1 cellular context compared by ENCODE assay signal in genomic region chr5:52582313-52582712, GRCh38.
TF ChIP-seq lines count a peak whose summit lies in the region.

No MANE protein-coding gene starts in this region.

TF ChIP-seq in SK-N-SH, 30 proteins besides CTCF, POLR2A, EP300 and RAD21 (continued from another document):
- TF ChIP-seq, protein P1, sequence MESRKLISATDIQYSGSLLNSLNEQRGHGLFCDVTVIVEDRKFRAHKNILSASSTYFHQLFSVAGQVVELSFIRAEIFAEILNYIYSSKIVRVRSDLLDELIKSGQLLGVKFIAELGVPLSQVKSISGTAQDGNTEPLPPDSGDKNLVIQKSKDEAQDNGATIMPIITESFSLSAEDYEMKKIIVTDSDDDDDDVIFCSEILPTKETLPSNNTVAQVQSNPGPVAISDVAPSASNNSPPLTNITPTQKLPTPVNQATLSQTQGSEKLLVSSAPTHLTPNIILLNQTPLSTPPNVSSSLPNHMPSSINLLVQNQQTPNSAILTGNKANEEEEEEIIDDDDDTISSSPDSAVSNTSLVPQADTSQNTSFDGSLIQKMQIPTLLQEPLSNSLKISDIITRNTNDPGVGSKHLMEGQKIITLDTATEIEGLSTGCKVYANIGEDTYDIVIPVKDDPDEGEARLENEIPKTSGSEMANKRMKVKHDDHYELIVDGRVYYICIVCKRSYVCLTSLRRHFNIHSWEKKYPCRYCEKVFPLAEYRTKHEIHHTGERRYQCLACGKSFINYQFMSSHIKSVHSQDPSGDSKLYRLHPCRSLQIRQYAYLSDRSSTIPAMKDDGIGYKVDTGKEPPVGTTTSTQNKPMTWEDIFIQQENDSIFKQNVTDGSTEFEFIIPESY (IDR thresholded peaks at IDR 0.05; ENCODE audit: borderline replicate concordance, low read depth), result no peak
- TF ChIP-seq TEAD4 (IDR thresholded peaks at IDR 0.05; ENCODE audit: borderline replicate concordance, insufficient read depth) (no peak), PBX3 (IDR thresholded peaks at IDR 0.05) (no peak), MXI1 (IDR thresholded peaks at IDR 0.05; ENCODE audit: low read depth, low read length) (no peak), GATA2 (CRISPR knock-in tag; IDR thresholded peaks at IDR 0.05) (no peak), SMC3 (IDR thresholded peaks at IDR 0.05; ENCODE audit: low read depth, low read length) (no peak), IRF3 (IDR thresholded peaks at IDR 0.05; ENCODE audit: low read depth, low read length) (no peak), GABPA (IDR thresholded peaks at IDR 0.05; ENCODE audit: low read depth) (no peak), TAF1 (IDR thresholded peaks at IDR 0.05; ENCODE audit: borderline replicate concordance, low read depth, low read length) (no peak), NRF1 (IDR thresholded peaks at IDR 0.05; ENCODE audit: low read depth, low read length) (no peak), USF2 (IDR thresholded peaks at IDR 0.05; ENCODE audit: borderline replicate concordance, low read depth, low read length) (no peak), RXRA (IDR thresholded peaks at IDR 0.05; ENCODE audit: borderline replicate concordance, low read depth) (no peak), MEF2A (IDR thresholded peaks at IDR 0.05; ENCODE audit: borderline replicate concordance, low read depth) (no peak)
- TF ChIP-seq, protein P2, sequence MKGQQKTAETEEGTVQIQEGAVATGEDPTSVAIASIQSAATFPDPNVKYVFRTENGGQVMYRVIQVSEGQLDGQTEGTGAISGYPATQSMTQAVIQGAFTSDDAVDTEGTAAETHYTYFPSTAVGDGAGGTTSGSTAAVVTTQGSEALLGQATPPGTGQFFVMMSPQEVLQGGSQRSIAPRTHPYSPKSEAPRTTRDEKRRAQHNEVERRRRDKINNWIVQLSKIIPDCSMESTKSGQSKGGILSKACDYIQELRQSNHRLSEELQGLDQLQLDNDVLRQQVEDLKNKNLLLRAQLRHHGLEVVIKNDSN (IDR thresholded peaks at IDR 0.05; ENCODE audit: borderline replicate concordance, low read depth), result no peak
- TF ChIP-seq, protein P3, sequence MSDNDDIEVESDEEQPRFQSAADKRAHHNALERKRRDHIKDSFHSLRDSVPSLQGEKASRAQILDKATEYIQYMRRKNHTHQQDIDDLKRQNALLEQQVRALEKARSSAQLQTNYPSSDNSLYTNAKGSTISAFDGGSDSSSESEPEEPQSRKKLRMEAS (IDR thresholded peaks at IDR 0.05; ENCODE audit: low read depth), result no peak
